In genomic region chr12:50328664-50329063, GRCh38 we compare ENCODE assay signal across 1 cellular context. TPM values are rescaled to one million over a fixed set of nuclear protein-coding genes. Genes with fewer than 3 reads are reported as not detected.
DNase-seq lines count a peak whose midpoint lies in the region.

No MANE protein-coding gene starts in this region.

- DNase-seq in mesenteric fat pad (ENCODE audit: low spot score), result peak; percentile 57

RNA-seq across cellular contexts. Expression of gene LIMA1, which starts 45.3 kb away (rescaled TPM):
- total RNA-seq in mesenteric fat pad, result 163 TPM
